21 cellular contexts compared by ENCODE assay signal in the genomic region with DNA sequence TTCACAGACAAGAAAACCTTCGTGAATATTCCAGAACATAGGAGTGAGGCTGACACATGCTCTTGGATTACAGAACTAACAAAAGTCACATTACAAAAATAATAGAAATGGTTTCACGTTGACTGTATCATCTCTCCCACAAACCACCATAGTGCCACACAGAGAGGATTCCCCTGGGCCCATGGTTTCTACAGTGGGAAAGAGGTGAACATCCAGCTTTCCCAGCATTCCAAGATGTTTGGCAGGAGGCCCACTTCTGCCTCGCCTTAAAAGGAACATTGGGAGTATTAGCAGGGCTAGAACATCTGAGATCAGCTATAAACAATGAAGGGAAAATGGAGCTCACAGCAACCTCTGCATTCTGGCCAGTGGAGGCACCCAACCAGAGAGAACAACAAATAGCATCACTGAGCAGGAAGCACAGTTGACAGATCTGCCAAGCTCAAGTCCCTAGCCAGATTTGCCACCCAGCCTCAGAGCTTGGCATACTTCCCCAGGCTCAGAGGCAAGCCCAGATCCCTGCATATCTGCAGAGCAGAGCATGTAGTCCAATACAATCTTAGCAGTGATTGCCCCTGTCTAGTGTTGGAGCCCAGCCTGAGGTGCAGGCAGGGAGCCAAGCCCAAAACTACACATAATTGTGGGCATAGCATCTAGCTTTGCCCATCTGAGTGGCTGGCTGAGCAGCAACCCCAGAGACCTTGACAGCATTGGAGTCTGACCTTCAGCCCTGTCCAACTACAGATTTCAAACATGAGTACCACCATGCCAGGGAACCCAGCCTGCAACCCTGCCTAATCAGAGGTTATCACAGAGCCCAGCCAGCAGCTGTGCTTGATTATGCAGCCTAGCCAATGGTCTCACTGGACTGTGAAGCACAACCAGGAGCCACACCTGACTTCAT.
DNase-seq lines count a peak whose midpoint lies in the region; ATAC-seq lines count a peak whose summit lies in the region.
"Had no signal": no experiment of that assay in that cellular context is flagged by ENCODE, and none has a peak within 500 bp of the region (broad histone marks: within the 10 kb centered on the region; RNA-seq: fewer than 3 reads in every experiment).

No MANE protein-coding gene starts in this region.

- ATAC-seq in Right ventricle myocardium superior (ENCODE audit: poor library complexity): peak; percentile 98
- no peak for ATAC-seq in GM18498 (IDR thresholded peaks at IDR 0.05; ENCODE audit: unreplicated experiment)
- ATAC-seq: gastroesophageal sphincter; stimulated activated naive CD8-positive, alpha-beta T cell treated with anti-CD3 and anti-CD28 coated beads, Interleukin-15, amount 100 ng/mL, for 72 hours had no signal

- intact Hi-C loops in Right ventricle myocardium superior (cut with DNase I): no loop called here

- no peak overlapping the region for H3K4me3 ChIP-seq in skeletal muscle cell (ENCODE audit: low read depth, low read length)
- H3K4me3 ChIP-seq: gastroesophageal sphincter, transverse colon had no signal

- DNase-seq in EL: peak; percentile 31
- DNase-seq in T1000 (lab: John Stamatoyannopoulos, UW): peak; percentile 28
- peak; percentile 68 for DNase-seq in Right ventricle myocardium superior
- DNase-seq in skeletal muscle cell (ENCODE audit: low read depth): peak; percentile 52
- DNase-seq in NK-92 treated with Interleukin-12 subunit alpha and Interleukin-12 subunit beta, amount 100 ng/mL, for 24 hours (lab: John Stamatoyannopoulos, UW): no peak
- no peak for DNase-seq in amygdala (lab: John Stamatoyannopoulos, UW)
- DNase-seq: activated CD4-positive, alpha-beta T cell treated with anti-CD3 and anti-CD28 coated beads, Interleukin-2, amount 50 U/mL, for 48 hours; activated naive CD4-positive, alpha-beta T cell; activated T-cell treated with anti-CD3 and anti-CD28 coated beads for 4 hours; central memory CD4-positive, alpha-beta T cell; erythroblast; midbrain; NCI-H187; NCI-H748 treated with DMSO at 0.1 percent for 48 hours; OCI-M1; SIG-M5; stimulated activated CD4-positive, alpha-beta T cell treated with anti-CD3 and anti-CD28 coated beads, Interleukin-4, amount 100 ng/mL, for 24 hours; stimulated activated naive CD8-positive, alpha-beta T cell treated with anti-CD3 and anti-CD28 coated beads, Interleukin-15, amount 100 ng/mL, for 72 hours; transverse colon had no signal

Comparison
In these comparisons a context has a peak if more than half of its experiments do, and no peak if none do; other contexts are left out.
1. DNase-seq: peak in EL (single experiment), T1000 (single experiment), Right ventricle myocardium superior (single experiment) and skeletal muscle cell (single experiment); none in NK-92 treated with Interleukin-12 subunit alpha and Interleukin-12 subunit beta, amount 100 ng/mL, for 24 hours (single experiment) and amygdala (0 of 56).